In genomic region chr4:663438-664428, GRCh38 we compare ENCODE assay signal across 6 cellular contexts. TPM values are rescaled to one million over a fixed set of nuclear protein-coding genes. Genes with fewer than 3 reads are reported as not detected.
A peak's percentile ranks its signal among the peaks of the same experiment; 100 is the strongest.
DNase-seq lines count a peak whose midpoint lies in the region; ATAC-seq and TF ChIP-seq lines count a peak whose summit lies in the region.

No MANE protein-coding gene starts in this region.

- intact Hi-C loops in activated T-helper 2 cell treated with anti-CD3 and anti-CD28 coated beads, Interferon-gamma antibody, Interleukin-2, Interleukin-4, amounts not matched to agents 10 μg/mL and 5 μg/mL and 100 μg/mL, durations not matched to agents 14 hours and 24 hours and 36 hours (cut with micrococcal nuclease), result no loop called here
- intact Hi-C loops in left lung (cut with DNase I), result no loop called here

- H3K36me3 ChIP-seq in left lung, result no peaks in the 10 kb centered on the region

- peak overlapping the region; percentile 78 for H3K27ac Mint-ChIP-seq in activated T-helper 2 cell treated with anti-CD3 and anti-CD28 coated beads, Interferon-gamma antibody, Interleukin-2, Interleukin-4, amounts not matched to agents 10 μg/mL and 5 μg/mL and 100 μg/mL, durations not matched to agents 14 hours and 24 hours and 36 hours

- H3K36me3 Mint-ChIP-seq in activated T-helper 2 cell treated with anti-CD3 and anti-CD28 coated beads, Interferon-gamma antibody, Interleukin-2, Interleukin-4, amounts not matched to agents 10 μg/mL and 5 μg/mL and 100 μg/mL, durations not matched to agents 14 hours and 24 hours and 36 hours (ENCODE audit: low read depth), result peaks cover 9% of the 10 kb centered on the region

- peak overlapping the region; percentile 61 for H3K4me3 ChIP-seq in Jurkat, Clone E6-1 (ENCODE audit: low read length)
- H3K4me3 ChIP-seq in left lung, result peak overlapping the region; percentile 60 to 87

- H3K4me1 ChIP-seq in left lung, result peaks cover 0 to 13% of the 10 kb centered on the region in 2 donors

- peaks cover 7% of the 10 kb centered on the region for H3K4me1 Mint-ChIP-seq in activated T-helper 2 cell treated with anti-CD3 and anti-CD28 coated beads, Interferon-gamma antibody, Interleukin-2, Interleukin-4, amounts not matched to agents 10 μg/mL and 5 μg/mL and 100 μg/mL, durations not matched to agents 14 hours and 24 hours and 36 hours (ENCODE audit: low read depth)

- H3K27me3 Mint-ChIP-seq in activated T-helper 2 cell treated with anti-CD3 and anti-CD28 coated beads, Interferon-gamma antibody, Interleukin-2, Interleukin-4, amounts not matched to agents 10 μg/mL and 5 μg/mL and 100 μg/mL, durations not matched to agents 14 hours and 24 hours and 36 hours (ENCODE audit: low read depth), result no peaks in the 10 kb centered on the region

- peak; percentile 42 for TF ChIP-seq POLR2A in GM18526 (IDR thresholded peaks at IDR 0.05; ENCODE audit: extremely low read depth, insufficient read length)

- H3K27ac ChIP-seq in left lung, result peak overlapping the region in 1 of 2 donors; percentile 19

- peak; percentile 69 for DNase-seq in Jurkat, Clone E6-1 (ENCODE audit: low read depth, low spot score)
- peak; percentile 64 for DNase-seq in activated T-helper 2 cell treated with anti-CD3 and anti-CD28 coated beads, Interferon-gamma antibody, Interleukin-2, Interleukin-4, amounts not matched to agents 10 μg/mL and 5 μg/mL and 100 μg/mL, durations not matched to agents 14 hours and 24 hours and 36 hours (ENCODE audit: low spot score)
- DNase-seq in left lung, result peak; percentile 64 to 92
- DNase-seq in stimulated activated naive CD4-positive, alpha-beta T cell treated with Interleukin-2 at 50 U/mL for 16 hours (lab: John Stamatoyannopoulos, UW), result peak; percentile 77
- DNase-seq in cerebellum (ENCODE audit: low spot score), result no peak

- peak overlapping the region; percentile 80 for H3K4me3 Mint-ChIP-seq in activated T-helper 2 cell treated with anti-CD3 and anti-CD28 coated beads, Interferon-gamma antibody, Interleukin-2, Interleukin-4, amounts not matched to agents 10 μg/mL and 5 μg/mL and 100 μg/mL, durations not matched to agents 14 hours and 24 hours and 36 hours (ENCODE audit: low read depth)

- peak; percentile 84 for ATAC-seq in left lung

- H3K27me3 ChIP-seq in left lung, result peaks cover 0 to 8% of the 10 kb centered on the region in 2 donors

- no peaks in the 10 kb centered on the region for H3K9me3 ChIP-seq in left lung

- no peak for TF ChIP-seq CTCF in left lung (IDR thresholded peaks at IDR 0.05)

- H3K9me3 Mint-ChIP-seq in activated T-helper 2 cell treated with anti-CD3 and anti-CD28 coated beads, Interferon-gamma antibody, Interleukin-2, Interleukin-4, amounts not matched to agents 10 μg/mL and 5 μg/mL and 100 μg/mL, durations not matched to agents 14 hours and 24 hours and 36 hours, result no peaks in the 10 kb centered on the region

RNA-seq across cellular contexts. Expression of gene ATP5ME, which starts 10.3 kb away (rescaled TPM):
- 593 TPM for polyA plus RNA-seq in Jurkat, Clone E6-1 (2012; ENCODE audit: insufficient read depth, insufficient read length)
- total RNA-seq in activated T-helper 2 cell treated with anti-CD3 and anti-CD28 coated beads, Interferon-gamma antibody, Interleukin-2, Interleukin-4, amounts not matched to agents 10 μg/mL and 5 μg/mL and 100 μg/mL, durations not matched to agents 14 hours and 24 hours and 36 hours, result 208 and 235 TPM in 2 replicates
- total RNA-seq in left lung (100 to 1,000 TPM; 171 to 211 TPM), cerebellum (67.2 TPM)

RNA-seq across cellular contexts. Expression of gene MYL5, which starts 10.6 kb away (rescaled TPM):
- polyA plus RNA-seq in Jurkat, Clone E6-1 (2012; ENCODE audit: insufficient read depth, insufficient read length), result 7.8 TPM
- 27.7 and 29.8 TPM in 2 replicates for total RNA-seq in activated T-helper 2 cell treated with anti-CD3 and anti-CD28 coated beads, Interferon-gamma antibody, Interleukin-2, Interleukin-4, amounts not matched to agents 10 μg/mL and 5 μg/mL and 100 μg/mL, durations not matched to agents 14 hours and 24 hours and 36 hours
- total RNA-seq in left lung, result 10 to 100 TPM in 1 of 2 donors, 1 to 10 TPM in 1; 7.8 to 11.3 TPM
- total RNA-seq in cerebellum, result 5.3 TPM

RNA-seq across cellular contexts. Expression of gene SLC49A3, which starts 25.2 kb away (rescaled TPM):
- not detected for polyA plus RNA-seq in Jurkat, Clone E6-1 (2012; ENCODE audit: insufficient read depth, insufficient read length)
- total RNA-seq in activated T-helper 2 cell treated with anti-CD3 and anti-CD28 coated beads, Interferon-gamma antibody, Interleukin-2, Interleukin-4, amounts not matched to agents 10 μg/mL and 5 μg/mL and 100 μg/mL, durations not matched to agents 14 hours and 24 hours and 36 hours, result 0.50 and 0.74 TPM in 2 replicates
- 10 to 100 TPM; 23.2 to 27.5 TPM for total RNA-seq in left lung
- 0.36 TPM for total RNA-seq in cerebellum

RNA-seq across cellular contexts. Expression of gene PDE6B, which starts 38.4 kb away (rescaled TPM):
- polyA plus RNA-seq in Jurkat, Clone E6-1 (2012; ENCODE audit: insufficient read depth, insufficient read length), result 32.0 TPM
- 10.7 and 13.3 TPM in 2 replicates for total RNA-seq in activated T-helper 2 cell treated with anti-CD3 and anti-CD28 coated beads, Interferon-gamma antibody, Interleukin-2, Interleukin-4, amounts not matched to agents 10 μg/mL and 5 μg/mL and 100 μg/mL, durations not matched to agents 14 hours and 24 hours and 36 hours
- total RNA-seq in left lung (10 to 100 TPM in 1 of 2 donors, 1 to 10 TPM in 1; 7.6 to 10.9 TPM), cerebellum (4.8 TPM)

RNA-seq across cellular contexts. Expression of gene PCGF3, which starts 41.9 kb away (rescaled TPM):
- polyA plus RNA-seq in Jurkat, Clone E6-1 (2012; ENCODE audit: insufficient read depth, insufficient read length), result 62.7 TPM
- 35.0 and 39.2 TPM in 2 replicates for total RNA-seq in activated T-helper 2 cell treated with anti-CD3 and anti-CD28 coated beads, Interferon-gamma antibody, Interleukin-2, Interleukin-4, amounts not matched to agents 10 μg/mL and 5 μg/mL and 100 μg/mL, durations not matched to agents 14 hours and 24 hours and 36 hours
- 10 to 100 TPM; 43.7 to 49.2 TPM for total RNA-seq in left lung
- 79.5 TPM for total RNA-seq in cerebellum

Comparison
In these comparisons a context has a peak if more than half of its experiments do, and no peak if none do; other contexts are left out.
1. RNA of gene SLC49A3, which starts 25.2 kb away (total RNA-seq): 23.2 to 27.5 TPM in left lung; 0.50 to 0.74 TPM in activated T-helper 2 cell treated with anti-CD3 and anti-CD28 coated beads, Interferon-gamma antibody, Interleukin-2, Interleukin-4, amounts not matched to agents 10 μg/mL and 5 μg/mL and 100 μg/mL, durations not matched to agents 14 hours and 24 hours and 36 hours and 0.36 TPM in cerebellum (single experiment); every median in the first group is over 10 times any median in the second.